In the genomic region with DNA sequence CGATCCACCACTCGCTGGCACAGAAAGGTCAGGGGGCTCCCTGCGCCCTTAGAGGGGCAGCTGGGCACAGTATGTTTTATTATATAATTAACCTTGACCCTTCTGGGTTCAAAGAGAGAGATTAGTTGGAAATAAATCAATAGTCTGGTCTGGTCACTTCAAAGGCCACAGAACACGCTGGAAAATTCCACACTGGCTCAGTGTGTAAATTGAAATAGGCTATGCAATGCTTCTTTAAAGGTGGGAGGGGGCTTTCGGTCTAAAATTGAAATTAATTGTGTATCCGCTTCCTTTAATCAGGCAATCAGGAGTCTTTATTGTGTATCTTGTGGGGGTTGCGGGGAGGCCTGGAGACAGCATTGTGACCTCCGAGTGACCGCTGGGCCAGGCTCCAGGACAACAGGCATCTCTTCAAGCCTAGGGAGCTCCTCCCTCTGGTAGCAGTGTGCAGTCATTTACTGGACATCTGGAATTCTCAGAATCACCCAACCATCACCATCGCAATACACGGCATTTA, we compare ENCODE assay signal across 16 cellular contexts. TPM values are rescaled to one million over a fixed set of nuclear protein-coding genes. Genes with fewer than 3 reads are reported as not detected.
DNase-seq lines count a peak whose midpoint lies in the region; ATAC-seq and TF ChIP-seq lines count a peak whose summit lies in the region.
"Had no signal": no experiment of that assay in that cellular context is flagged by ENCODE, and none has a peak within 500 bp of the region (broad histone marks: within the 10 kb centered on the region; RNA-seq: fewer than 3 reads in every experiment).

No MANE protein-coding gene starts in this region.

- H3K4me3 ChIP-seq in ovary, result no peak overlapping the region
- H3K4me3 ChIP-seq: lung, transverse colon had no signal

- peaks cover 21% of the 10 kb centered on the region for H3K4me1 Mint-ChIP-seq in brain

- TF ChIP-seq CTCF in brain (conservative IDR thresholded peaks at IDR 0.05) (no peak), ovary (IDR thresholded peaks at IDR 0.05) (no peak), GM20000 (IDR thresholded peaks at IDR 0.05; ENCODE audit: extremely low read depth, missing control alignments) (no peak)

- TF ChIP-seq EP300 in ovary (IDR thresholded peaks at IDR 0.05), result no peak

- H3K4me3 Mint-ChIP-seq in brain, result peak overlapping the region in 1 of 5 experiments; percentile 23
- H3K4me3 Mint-ChIP-seq: activated CD8-positive, alpha-beta T cell treated with anti-CD3 and anti-CD28 coated beads, Interleukin-2, amount 10 ng/mL, durations not matched to agents 7 days and 5 days; HFFc6 had no signal

- no peaks in the 10 kb centered on the region for H3K36me3 Mint-ChIP-seq in brain

- intact Hi-C loops in ovary (cut with DNase I), result no loop called here

- WGBS in ovary, 3 donors, result 48 to 52% (median 50%) methylated on average over 11 of the region's 11 CpGs

- peak overlapping the region in 3 of 5 experiments; percentile 6 to 89 (median 63) for H3K27ac Mint-ChIP-seq in brain
- H3K27ac Mint-ChIP-seq: activated CD8-positive, alpha-beta T cell treated with anti-CD3 and anti-CD28 coated beads, Interleukin-2, amount 10 ng/mL, durations not matched to agents 7 days and 5 days; HFFc6 had no signal

- no peak for TF ChIP-seq POLR2A in ovary (IDR thresholded peaks at IDR 0.05)

- H3K4me1 ChIP-seq in ovary (ENCODE audit: insufficient read depth), result no peaks in the 10 kb centered on the region
- H3K4me1 ChIP-seq: transverse colon had no signal

- no peaks in the 10 kb centered on the region for H3K9me3 ChIP-seq in ovary
- H3K9me3 ChIP-seq: transverse colon had no signal

- no peaks in the 10 kb centered on the region for H3K36me3 ChIP-seq in ovary
- H3K36me3 ChIP-seq: transverse colon had no signal

- ATAC-seq in GM18870 (IDR thresholded peaks at IDR 0.05; ENCODE audit: unreplicated experiment), result no peak
- ATAC-seq: activated CD8-positive, alpha-beta T cell treated with anti-CD3 and anti-CD28 coated beads, Interleukin-2, amount 10 ng/mL, durations not matched to agents 7 days and 5 days had no signal

- DNase-seq in C1 segment of cervical spinal cord (lab: John Stamatoyannopoulos, UW) (peak in 11 of 14 donors; percentile 12 to 62 (median 36)), inferior parietal cortex (ENCODE audit: extremely low spot score) (peak; percentile 47), ovary (peak in 3 of 5 donors; percentile 51 to 67 (median 56)), DMS53 (lab: John Stamatoyannopoulos, UW) (no peak), GM20000 (ENCODE audit: low spot score) (no peak)
- DNase-seq in stimulated activated naive CD4-positive, alpha-beta T cell (lab: John Stamatoyannopoulos, UW), result no peak
- DNase-seq: activated CD8-positive, alpha-beta T cell treated with anti-CD3 and anti-CD28 coated beads, Interleukin-2, amount 10 ng/mL, durations not matched to agents 7 days and 5 days; HFFc6; occipital lobe; transverse colon had no signal

- peak overlapping the region in 1 of 2 donors; percentile 52 for H3K27ac ChIP-seq in ovary
- H3K27ac ChIP-seq: transverse colon, VCaP had no signal

- H3K27me3 ChIP-seq in ovary, result no peaks in the 10 kb centered on the region
- H3K27me3 ChIP-seq: transverse colon had no signal

- no peaks in the 10 kb centered on the region for H3K9me3 Mint-ChIP-seq in brain
- H3K9me3 Mint-ChIP-seq: HFFc6 had no signal

- no peaks in the 10 kb centered on the region for H3K27me3 Mint-ChIP-seq in brain

RNA-seq across cellular contexts. Expression of a gene that starts 8.0 kb away (rescaled TPM):
- polyA plus RNA-seq in brain (ENCODE audit: insufficient read depth, low read depth, low replicate concordance) (not detected), ovary (not detected)
- 10 to 100 TPM in 5 of 7 donors, not detected in 2; 22.1 to 67.7 (median 29.6) TPM for total RNA-seq in ovary
- total RNA-seq: glomerular endothelial cell, HT-29, occipital lobe, transverse colon had no signal
- polyA plus RNA-seq: lung had no signal

RNA-seq across cellular contexts. Expression of a gene that starts 16.6 kb away (rescaled TPM):
- polyA plus RNA-seq in brain (ENCODE audit: insufficient read depth, low read depth, low replicate concordance), result not detected
- total RNA-seq in ovary, result not detected
- not detected for polyA plus RNA-seq in ovary
- total RNA-seq: activated CD8-positive, alpha-beta T cell treated with anti-CD3 and anti-CD28 coated beads, Interleukin-2, amount 10 ng/mL, durations not matched to agents 7 days and 5 days; glomerular endothelial cell; HFFc6; HT-29; lung; occipital lobe; transverse colon had no signal
- polyA plus RNA-seq: lung had no signal

RNA-seq across cellular contexts. Expression of a gene that starts 25.8 kb away (rescaled TPM):
- polyA plus RNA-seq in brain (ENCODE audit: insufficient read depth, low read depth, low replicate concordance) (8.4 TPM), ovary (10 to 100 TPM; 12.1 to 19.2 TPM)
- total RNA-seq in ovary, result 10 to 100 TPM in 5 of 7 donors, 1 to 10 TPM in 2; 8.8 to 20.2 (median 13.4) TPM

Comparison
In these comparisons a context has a peak if more than half of its experiments do, and no peak if none do; other contexts are left out.
1. DNase-seq: peak in C1 segment of cervical spinal cord (11 of 14), inferior parietal cortex (single experiment) and ovary (3 of 5); none in DMS53 (single experiment), GM20000 (single experiment) and stimulated activated naive CD4-positive, alpha-beta T cell (0 of 6).